Comparison of ENCODE assay signal across 17 cellular contexts in the genomic region with DNA sequence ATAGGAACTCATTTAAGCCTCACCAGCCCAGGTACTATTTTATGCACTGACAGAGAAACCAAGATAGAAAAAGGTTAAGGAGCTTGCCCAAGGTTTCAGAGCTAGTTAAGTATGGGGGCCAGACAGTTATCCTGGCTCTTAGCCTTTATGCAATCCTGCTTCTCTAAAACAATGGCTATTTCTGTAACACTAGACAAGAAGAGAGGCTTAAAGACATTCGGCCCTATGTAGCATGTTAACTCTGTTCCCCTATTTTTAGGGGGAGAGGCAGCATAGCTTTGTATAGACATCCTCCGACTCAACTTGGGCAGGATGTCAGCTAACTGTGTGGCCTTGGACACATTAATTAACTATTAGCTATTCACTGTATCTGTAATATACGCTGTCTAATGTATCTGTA. TPM values are rescaled to one million over a fixed set of nuclear protein-coding genes. Genes with fewer than 3 reads are reported as not detected.
DNase-seq lines count a peak whose midpoint lies in the region; ATAC-seq and TF ChIP-seq lines count a peak whose summit lies in the region.
"Had no signal": no experiment of that assay in that cellular context is flagged by ENCODE, and none has a peak within 500 bp of the region (broad histone marks: within the 10 kb centered on the region; RNA-seq: fewer than 3 reads in every experiment).

No MANE protein-coding gene starts in this region.

- WGBS in sigmoid colon, 2 donors, result 54 to 70% methylated on average over 3 of the region's 3 CpGs

- DNase-seq in Ammon's horn (ENCODE audit: low spot score) (peak; percentile 36), Panc1 (ENCODE audit: low read depth, low spot score) (no peak), foreskin keratinocyte (no peak), sigmoid colon (no peak), glutamatergic neuron (no peak), glomerular visceral epithelial cell (ENCODE audit: extremely low spot score) (no peak), GM13976 (ENCODE audit: low spot score) (no peak), activated T-cell treated with anti-CD3 and anti-CD28 coated beads for 4 hours (no peak)
- DNase-seq: activated CD4-positive, CD25-positive, alpha-beta regulatory T cell treated with anti-CD3 and anti-CD28 coated beads, Interleukin-2, amount 50 U/mL, for 72 hours; activated CD8-positive, alpha-beta memory T cell treated with anti-CD3 and anti-CD28 coated beads, Interleukin-2, amount 50 U/mL, for 4 hours; activated naive CD4-positive, alpha-beta T cell treated with anti-CD3 and anti-CD28 coated beads, Interleukin-2, amount 50 U/mL, for 16 hours; Caco-2; effector memory CD8-positive, alpha-beta T cell; Kasumi-1; NCI-H187; OCI-M1; testis had no signal

- in situ Hi-C loops in Panc1 (cut with HindIII; ENCODE audit: low pct_unique_long_range_greater_than_20kb, low sequenced_read_pairs) (no loop called here), GM13976 (cut with MboI; ENCODE audit: low sequenced_read_pairs, unreplicated experiment) (no loop called here)

- H3K27ac Mint-ChIP-seq in glutamatergic neuron (ENCODE audit: unreplicated experiment), result no peak overlapping the region
- H3K27ac Mint-ChIP-seq: effector memory CD8-positive, alpha-beta T cell had no signal

- H3K27me3 Mint-ChIP-seq in glutamatergic neuron (ENCODE audit: unreplicated experiment), result peaks cover 6% of the 10 kb centered on the region

- no peaks in the 10 kb centered on the region for H3K36me3 Mint-ChIP-seq in glutamatergic neuron (ENCODE audit: unreplicated experiment)

- CTCF ChIA-PET in Panc1 (lab: Charles Lee), result no interaction called here

- TF ChIP-seq CTCF in Panc1 (IDR thresholded peaks at IDR 0.05), result no peak
- TF ChIP-seq CTCF in foreskin keratinocyte (conservative IDR thresholded peaks at IDR 0.05), result no peak
- no peak for TF ChIP-seq CTCF in sigmoid colon (IDR thresholded peaks at IDR 0.05)
- TF ChIP-seq CTCF in glutamatergic neuron (IDR thresholded peaks at IDR 0.05; ENCODE audit: partially characterized antibody, unreplicated experiment), result no peak
- TF ChIP-seq CTCF in GM13976 (IDR thresholded peaks at IDR 0.05; ENCODE audit: borderline replicate concordance, control extremely low read depth, extremely low read depth, insufficient read depth, missing control alignments), result no peak

- BruUV-seq in Panc1 (replicated peaks; lab: Mats Ljungman, UMichigan), result no TSS peak

- no peak for TF ChIP-seq POLR2A in sigmoid colon (IDR thresholded peaks at IDR 0.05)

- H3K4me1 ChIP-seq in Panc1 (ENCODE audit: control insufficient read depth, insufficient read depth, low read length) (peaks cover 54% of the 10 kb centered on the region), foreskin keratinocyte (peaks cover 43% of the 10 kb centered on the region), sigmoid colon (peaks cover 0 to 84% (median 74%) of the 10 kb centered on the region in 4 donors)

- intact Hi-C loops in Panc1 (cut with micrococcal nuclease; ENCODE audit: unreplicated experiment), result no loop called here
- intact Hi-C loops in sigmoid colon (cut with DNase I), result loop anchor here (5.0 kb wide), 1 partner anchor 53 kb away; a partner anchor contains a TSS

- H3K36me3 ChIP-seq in Panc1 (ENCODE audit: control insufficient read depth, insufficient read depth, low read length) (no peaks in the 10 kb centered on the region), sigmoid colon (no peaks in the 10 kb centered on the region)

- H3K27ac ChIP-seq in Panc1 (ENCODE audit: low read length) (peak overlapping the region; percentile 55), foreskin keratinocyte (peak overlapping the region; percentile 66), sigmoid colon (peak overlapping the region; percentile 73 to 85 (median 75))

- TF ChIP-seq EP300 in sigmoid colon (IDR thresholded peaks at IDR 0.05), result no peak

- H3K9me3 ChIP-seq in Panc1 (ENCODE audit: control insufficient read depth, insufficient read depth, low read depth, low read length) (no peaks in the 10 kb centered on the region), sigmoid colon (no peaks in the 10 kb centered on the region)
- H3K9me3 ChIP-seq: Caco-2, testis had no signal

- H3K27me3 ChIP-seq in Panc1 (ENCODE audit: control insufficient read depth, insufficient read depth, low read length) (no peaks in the 10 kb centered on the region), foreskin keratinocyte (no peaks in the 10 kb centered on the region), sigmoid colon (no peaks in the 10 kb centered on the region)
- H3K27me3 ChIP-seq: testis had no signal

- peaks cover 8% of the 10 kb centered on the region for H3K4me1 Mint-ChIP-seq in glutamatergic neuron (ENCODE audit: low read depth, unreplicated experiment)

- H3K4me3 ChIP-seq in Panc1 (ENCODE audit: low read depth in 2 of 2, low read length in 2 of 2) (no peak overlapping the region), sigmoid colon (no peak overlapping the region)
- H3K4me3 ChIP-seq: testis had no signal

- POLR2A ChIA-PET in Panc1 (lab: Charles Lee), result no interaction called here

- ATAC-seq in Panc1, result no peak
- ATAC-seq in foreskin keratinocyte, result no peak
- ATAC-seq: effector memory CD8-positive, alpha-beta T cell had no signal

- H3K4me3 Mint-ChIP-seq in glutamatergic neuron (ENCODE audit: unreplicated experiment), result no peak overlapping the region
- H3K4me3 Mint-ChIP-seq: effector memory CD8-positive, alpha-beta T cell had no signal

- H3K9me3 Mint-ChIP-seq in glutamatergic neuron (ENCODE audit: unreplicated experiment), result peaks cover 1% of the 10 kb centered on the region
- H3K9me3 Mint-ChIP-seq: effector memory CD8-positive, alpha-beta T cell had no signal

RNA-seq across cellular contexts. Expression of a gene that starts 54.6 kb away (rescaled TPM):
- 25.8 TPM for total RNA-seq in Panc1 (2021; ENCODE audit: unreplicated experiment)
- polyA plus RNA-seq in Panc1 (2012; ENCODE audit: insufficient read length), result 13.5 TPM
- 18.9 and 22.5 TPM in 2 replicates for total RNA-seq in foreskin keratinocyte
- 6.6 and 6.9 TPM in 2 replicates for polyA plus RNA-seq in foreskin keratinocyte
- 10 to 100 TPM; 21.4 to 34.9 (median 26.6) TPM for total RNA-seq in sigmoid colon
- polyA plus RNA-seq in sigmoid colon, result 10 to 100 TPM; 10.8 to 21.1 (median 19.0) TPM
- 2.5 TPM for total RNA-seq in glutamatergic neuron (ENCODE audit: unreplicated experiment)
